In the genomic region with DNA sequence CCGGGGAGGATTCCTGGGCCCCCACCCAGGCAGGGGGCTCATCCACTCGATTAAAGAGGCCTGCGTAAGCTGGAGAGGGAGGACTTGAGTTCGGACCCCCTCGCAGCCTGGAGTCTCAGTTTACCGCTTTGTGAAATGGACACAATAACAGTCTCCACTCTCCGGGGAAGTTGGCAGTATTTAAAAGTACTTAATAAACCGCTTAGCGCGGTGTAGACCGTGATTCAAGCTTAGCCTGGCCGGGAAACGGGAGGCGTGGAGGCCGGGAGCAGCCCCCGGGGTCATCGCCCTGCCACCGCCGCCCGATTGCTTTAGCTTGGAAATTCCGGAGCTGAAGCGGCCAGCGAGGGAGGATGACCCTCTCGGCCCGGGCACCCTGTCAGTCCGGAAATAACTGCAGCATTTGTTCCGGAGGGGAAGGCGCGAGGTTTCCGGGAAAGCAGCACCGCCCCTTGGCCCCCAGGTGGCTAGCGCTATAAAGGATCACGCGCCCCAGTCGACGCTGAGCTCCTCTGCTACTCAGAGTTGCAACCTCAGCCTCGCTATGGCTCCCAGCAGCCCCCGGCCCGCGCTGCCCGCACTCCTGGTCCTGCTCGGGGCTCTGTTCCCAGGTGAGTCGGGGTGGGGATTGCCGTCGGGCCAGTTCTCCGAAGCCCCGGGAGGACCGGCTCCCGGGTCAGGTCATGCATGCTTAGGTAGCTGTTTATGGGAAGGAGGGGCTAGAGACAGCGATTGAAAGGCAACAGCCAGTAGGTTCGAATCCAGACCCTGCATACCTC, we compare ENCODE assay signal across 1 cellular context.
TF ChIP-seq lines count a peak whose summit lies in the region.

Gene ICAM1, plus strand, starts transcription at position 505 of the 779 bp plus-strand sequence. Its CDS starts 40 bp downstream, at position 545.

TF ChIP-seq in HepG2, 621 proteins besides CTCF, POLR2A, EP300 and RAD21 (continued from another document and continues in another):
- no peak for TF ChIP-seq ZNF512B (CRISPR knock-in tag; IDR thresholded peaks at IDR 0.05; ENCODE audit: borderline replicate concordance)
- TF ChIP-seq SOX5 (CRISPR knock-in tag; IDR thresholded peaks at IDR 0.05; ENCODE audit: borderline replicate concordance), result peak; percentile 72; the same call in 1 of the 2 replicates
- peak; percentile 98 for TF ChIP-seq SAP130 (CRISPR knock-in tag; IDR thresholded peaks at IDR 0.05; ENCODE audit: low read depth)
- peak; percentile 97 for TF ChIP-seq ZMYM3 (CRISPR knock-in tag; IDR thresholded peaks at IDR 0.05)
- TF ChIP-seq, protein P1, sequence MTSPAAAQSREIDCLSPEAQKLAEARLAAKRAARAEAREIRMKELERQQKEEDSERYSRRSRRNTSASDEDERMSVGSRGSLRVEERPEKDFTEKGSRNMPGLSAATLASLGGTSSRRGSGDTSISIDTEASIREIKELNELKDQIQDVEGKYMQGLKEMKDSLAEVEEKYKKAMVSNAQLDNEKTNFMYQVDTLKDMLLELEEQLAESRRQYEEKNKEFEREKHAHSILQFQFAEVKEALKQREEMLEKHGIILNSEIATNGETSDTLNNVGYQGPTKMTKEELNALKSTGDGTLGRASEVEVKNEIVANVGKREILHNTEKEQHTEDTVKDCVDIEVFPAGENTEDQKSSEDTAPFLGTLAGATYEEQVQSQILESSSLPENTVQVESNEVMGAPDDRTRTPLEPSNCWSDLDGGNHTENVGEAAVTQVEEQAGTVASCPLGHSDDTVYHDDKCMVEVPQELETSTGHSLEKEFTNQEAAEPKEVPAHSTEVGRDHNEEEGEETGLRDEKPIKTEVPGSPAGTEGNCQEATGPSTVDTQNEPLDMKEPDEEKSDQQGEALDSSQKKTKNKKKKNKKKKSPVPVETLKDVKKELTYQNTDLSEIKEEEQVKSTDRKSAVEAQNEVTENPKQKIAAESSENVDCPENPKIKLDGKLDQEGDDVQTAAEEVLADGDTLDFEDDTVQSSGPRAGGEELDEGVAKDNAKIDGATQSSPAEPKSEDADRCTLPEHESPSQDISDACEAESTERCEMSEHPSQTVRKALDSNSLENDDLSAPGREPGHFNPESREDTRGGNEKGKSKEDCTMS (CRISPR knock-in tag; conservative IDR thresholded peaks at IDR 0.05), result no peak
- peak; percentile 67 for TF ChIP-seq SP2 (CRISPR knock-in tag; IDR thresholded peaks at IDR 0.05)
- no peak for TF ChIP-seq ATRX (CRISPR knock-in tag; IDR thresholded peaks at IDR 0.05; ENCODE audit: borderline replicate concordance)
- 0 out of 2 replicates have a peak, but pooled peaks have one; percentile 26 for TF ChIP-seq PCBP1 (IDR thresholded peaks at IDR 0.05; ENCODE audit: borderline replicate concordance, low read depth, low read length)
- TF ChIP-seq, protein P2, sequence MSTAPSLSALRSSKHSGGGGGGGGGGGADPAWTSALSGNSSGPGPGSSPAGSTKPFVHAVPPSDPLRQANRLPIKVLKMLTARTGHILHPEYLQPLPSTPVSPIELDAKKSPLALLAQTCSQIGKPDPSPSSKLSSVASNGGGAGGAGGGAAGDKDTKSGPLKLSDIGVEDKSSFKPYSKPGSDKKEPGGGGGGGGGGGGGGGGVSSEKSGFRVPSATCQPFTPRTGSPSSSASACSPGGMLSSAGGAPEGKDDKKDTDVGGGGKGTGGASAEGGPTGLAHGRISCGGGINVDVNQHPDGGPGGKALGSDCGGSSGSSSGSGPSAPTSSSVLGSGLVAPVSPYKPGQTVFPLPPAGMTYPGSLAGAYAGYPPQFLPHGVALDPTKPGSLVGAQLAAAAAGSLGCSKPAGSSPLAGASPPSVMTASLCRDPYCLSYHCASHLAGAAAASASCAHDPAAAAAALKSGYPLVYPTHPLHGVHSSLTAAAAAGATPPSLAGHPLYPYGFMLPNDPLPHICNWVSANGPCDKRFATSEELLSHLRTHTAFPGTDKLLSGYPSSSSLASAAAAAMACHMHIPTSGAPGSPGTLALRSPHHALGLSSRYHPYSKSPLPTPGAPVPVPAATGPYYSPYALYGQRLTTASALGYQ (CRISPR knock-in tag; IDR thresholded peaks at IDR 0.05), result peak; percentile 66; the same call in 1 of the 2 replicates
- TF ChIP-seq RFXANK (CRISPR knock-in tag; IDR thresholded peaks at IDR 0.05), result peak; percentile 87
- TF ChIP-seq ZNF121 (CRISPR knock-in tag; IDR thresholded peaks at IDR 0.05), result peak; percentile 74
- TF ChIP-seq ZNF883 (CRISPR knock-in tag; IDR thresholded peaks at IDR 0.05; ENCODE audit: not compliant biosample characterization), result peak; percentile 61
- TF ChIP-seq, protein P3, sequence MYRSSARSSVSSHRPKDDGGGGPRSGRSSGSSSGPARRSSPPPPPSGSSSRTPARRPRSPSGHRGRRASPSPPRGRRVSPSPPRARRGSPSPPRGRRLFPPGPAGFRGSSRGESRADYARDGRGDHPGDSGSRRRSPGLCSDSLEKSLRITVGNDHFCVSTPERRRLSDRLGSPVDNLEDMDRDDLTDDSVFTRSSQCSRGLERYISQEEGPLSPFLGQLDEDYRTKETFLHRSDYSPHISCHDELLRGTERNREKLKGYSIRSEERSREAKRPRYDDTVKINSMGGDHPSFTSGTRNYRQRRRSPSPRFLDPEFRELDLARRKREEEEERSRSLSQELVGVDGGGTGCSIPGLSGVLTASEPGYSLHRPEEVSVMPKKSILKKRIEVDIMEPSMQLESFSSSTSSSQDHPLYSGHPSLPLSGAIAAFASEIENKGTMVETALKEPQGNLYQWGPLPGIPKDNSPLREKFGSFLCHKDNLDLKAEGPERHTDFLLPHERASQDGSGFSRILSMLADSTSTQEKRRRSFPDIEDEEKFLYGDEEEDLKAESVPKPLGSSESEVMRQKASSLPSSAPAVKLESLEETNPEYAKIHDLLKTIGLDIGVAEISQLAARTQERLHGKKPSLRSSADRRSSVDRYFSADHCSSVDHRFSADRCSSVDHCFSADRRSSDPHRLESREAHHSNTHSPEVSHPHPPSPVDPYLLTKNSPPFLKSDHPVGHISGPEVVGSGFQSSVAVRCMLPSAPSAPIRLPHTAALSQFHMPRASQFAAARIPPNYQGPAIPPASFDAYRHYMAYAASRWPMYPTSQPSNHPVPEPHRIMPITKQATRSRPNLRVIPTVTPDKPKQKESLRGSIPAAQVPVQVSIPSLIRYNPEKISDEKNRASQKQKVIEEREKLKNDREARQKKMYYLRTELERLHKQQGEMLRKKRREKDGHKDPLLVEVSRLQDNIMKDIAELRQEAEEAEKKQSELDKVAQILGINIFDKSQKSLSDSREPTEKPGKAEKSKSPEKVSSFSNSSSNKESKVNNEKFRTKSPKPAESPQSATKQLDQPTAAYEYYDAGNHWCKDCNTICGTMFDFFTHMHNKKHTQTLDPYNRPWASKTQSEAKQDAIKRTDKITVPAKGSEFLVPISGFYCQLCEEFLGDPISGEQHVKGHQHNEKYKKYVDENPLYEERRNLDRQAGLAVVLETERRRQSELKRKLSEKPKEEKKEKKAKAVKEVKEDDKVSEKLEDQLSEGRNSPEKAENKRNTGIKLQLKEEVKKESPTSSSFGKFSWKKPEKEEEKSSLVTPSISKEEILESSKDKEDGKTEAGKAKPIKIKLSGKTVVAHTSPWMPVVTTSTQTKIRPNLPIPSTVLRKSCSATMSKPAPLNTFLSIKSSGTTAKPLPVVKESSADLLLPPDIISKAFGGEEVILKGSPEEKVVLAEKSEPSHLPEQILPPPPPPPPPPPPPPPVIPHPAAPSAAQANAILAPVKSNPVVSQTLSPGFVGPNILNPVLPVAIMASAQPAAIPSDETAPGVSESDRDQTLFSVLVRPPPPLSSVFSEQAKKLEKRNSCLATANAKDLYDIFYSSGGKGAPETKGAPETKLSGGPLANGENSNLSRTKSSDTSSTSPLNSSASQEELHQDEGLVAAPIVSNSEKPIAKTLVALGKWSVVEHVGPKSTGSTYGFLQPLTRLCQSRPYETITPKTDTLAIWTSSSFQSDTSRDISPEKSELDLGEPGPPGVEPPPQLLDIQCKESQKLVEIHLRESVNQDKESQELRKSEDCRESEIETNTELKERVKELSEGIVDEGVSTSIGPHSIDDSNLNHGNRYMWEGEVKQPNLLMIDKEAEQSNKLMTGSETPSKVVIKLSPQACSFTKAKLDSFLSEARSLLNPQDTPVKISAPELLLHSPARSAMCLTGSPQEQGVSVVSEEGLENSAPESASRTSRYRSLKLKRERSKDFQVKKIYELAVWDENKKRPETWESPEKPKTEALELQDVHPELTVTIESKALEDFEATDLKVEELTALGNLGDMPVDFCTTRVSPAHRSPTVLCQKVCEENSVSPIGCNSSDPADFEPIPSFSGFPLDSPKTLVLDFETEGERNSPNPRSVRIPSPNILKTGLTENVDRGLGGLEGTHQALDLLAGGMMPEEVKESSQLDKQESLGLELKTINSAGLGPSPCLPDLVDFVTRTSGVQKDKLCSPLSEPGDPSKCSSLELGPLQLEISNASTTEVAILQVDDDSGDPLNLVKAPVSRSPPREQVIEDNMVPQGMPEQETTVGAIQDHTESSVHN (CRISPR knock-in tag; IDR thresholded peaks at IDR 0.05), result peak; percentile 28; the same call in 1 of the 2 replicates
- TF ChIP-seq SNAPC2 (CRISPR knock-in tag; IDR thresholded peaks at IDR 0.05), result peak; percentile 78
- peak; percentile 83 for TF ChIP-seq ZFP37 (CRISPR knock-in tag; IDR thresholded peaks at IDR 0.05; ENCODE audit: borderline replicate concordance)
- TF ChIP-seq TP53 (CRISPR knock-in tag; conservative IDR thresholded peaks at IDR 0.05), result no peak
- TF ChIP-seq ZNF878 (CRISPR knock-in tag; IDR thresholded peaks at IDR 0.05), result peak; percentile 96
- TF ChIP-seq ZC3H4 (CRISPR knock-in tag; IDR thresholded peaks at IDR 0.05; ENCODE audit: borderline replicate concordance), result no peak
- TF ChIP-seq RFX5 (IDR thresholded peaks at IDR 0.05; ENCODE audit: low read depth, low read length), result no peak
- peak; percentile 65; the same call in 1 of the 2 replicates for TF ChIP-seq ZIK1 (CRISPR knock-in tag; IDR thresholded peaks at IDR 0.05; ENCODE audit: borderline replicate concordance, low read depth)
- peak; percentile 35 for TF ChIP-seq ESRRA (CRISPR knock-in tag; IDR thresholded peaks at IDR 0.05; ENCODE audit: low read depth)
- TF ChIP-seq ZNF501 (CRISPR knock-in tag; IDR thresholded peaks at IDR 0.05), result peak; percentile 90
- peak; percentile 82; the same call in 1 of the 2 replicates for TF ChIP-seq ZNF253 (CRISPR knock-in tag; IDR thresholded peaks at IDR 0.05; ENCODE audit: borderline replicate concordance)
- peak; percentile 71 for TF ChIP-seq RFXAP (CRISPR knock-in tag; IDR thresholded peaks at IDR 0.05; ENCODE audit: borderline replicate concordance)
- TF ChIP-seq CBFB (CRISPR knock-in tag; IDR thresholded peaks at IDR 0.05), result peak; percentile 84
- no peak for TF ChIP-seq PHF5A (CRISPR knock-in tag; IDR thresholded peaks at IDR 0.05; ENCODE audit: low read depth, unreplicated experiment)
- peak; percentile 97 for TF ChIP-seq KLF6 (CRISPR knock-in tag; IDR thresholded peaks at IDR 0.05)
- no peak for TF ChIP-seq XBP1 (CRISPR knock-in tag; IDR thresholded peaks at IDR 0.05)
- TF ChIP-seq AKAP8 (CRISPR knock-in tag; IDR thresholded peaks at IDR 0.05), result peak; percentile 46; the same call in 1 of the 2 replicates
- peak; percentile 77; the same call in 1 of the 2 replicates for TF ChIP-seq ZSCAN5A (CRISPR knock-in tag; IDR thresholded peaks at IDR 0.05; ENCODE audit: borderline replicate concordance)
- TF ChIP-seq FOXJ3 (CRISPR knock-in tag; IDR thresholded peaks at IDR 0.05; ENCODE audit: borderline replicate concordance), result 0 out of 2 replicates have a peak, but pooled peaks have one; percentile 43
- peak; percentile 86; the same call in 1 of the 2 replicates for TF ChIP-seq ZFP36L1 (CRISPR knock-in tag; IDR thresholded peaks at IDR 0.05)
